10 cellular contexts compared by ENCODE assay signal in genomic region chr4:37715889-37716402, GRCh38. TPM values are rescaled to one million over a fixed set of nuclear protein-coding genes. Genes with fewer than 3 reads are reported as not detected.
A peak's percentile ranks its signal among the peaks of the same experiment; 100 is the strongest.
DNase-seq lines count a peak whose midpoint lies in the region; ATAC-seq, FAIRE-seq and TF ChIP-seq lines count a peak whose summit lies in the region.
"Had no signal": no experiment of that assay in that cellular context is flagged by ENCODE, and none has a peak within 500 bp of the region (broad histone marks: within the 10 kb centered on the region; RNA-seq: fewer than 3 reads in every experiment).

No MANE protein-coding gene starts in this region.

- H3K4me1 ChIP-seq in GM12878 (ENCODE audit: control insufficient read depth, insufficient read depth, low read length): peaks cover 18% of the 10 kb centered on the region

- no peaks in the 10 kb centered on the region for H3K27me3 ChIP-seq in GM12878 (replicated peaks in 1 of 2; ENCODE audit: control insufficient read depth in 2 of 2, insufficient read depth in 2 of 2, low read length in 1 of 2)

- H2AFZ ChIP-seq in GM12878 (ENCODE audit: control insufficient read depth, low read depth, low read length): peak overlapping the region; percentile 25; the same call in 1 of the 2 replicates
- H2AFZ ChIP-seq: PC-9 had no signal

- RAD21 ChIA-PET in GM12878 (lab: Charles Lee; ENCODE audit: unreplicated experiment): interaction anchor here (1.1 kb wide), 1 partner anchor 29 kb away, joined by 6 read pairs; the partner anchor contains the start of gene RELL1

- no peaks in the 10 kb centered on the region for H3K79me2 ChIP-seq in GM12878 (ENCODE audit: control insufficient read depth, insufficient read depth, low read length)

- peak; percentile 3 for DNase-seq in DMS153 (lab: John Stamatoyannopoulos, UW)
- DNase-seq in DMS153 treated with DMSO at 0.1 percent for 48 hours (lab: John Stamatoyannopoulos, UW; ENCODE audit: unreplicated experiment): no peak
- DNase-seq in GM12878 (ENCODE audit: low read depth, low spot score): peak; percentile 43
- no peak for DNase-seq in GM03348 (ENCODE audit: low spot score)
- no peak for DNase-seq in hepatic stellate cell (ENCODE audit: low spot score)
- DNase-seq in HEK293T (ENCODE audit: extremely low spot score): no peak

- TF ChIP-seq POLR2A in GM12878 (IDR thresholded peaks at IDR 0.05; ENCODE audit: low read depth, low read length): no peak

- H3K27ac ChIP-seq in GM12878 (ENCODE audit: control insufficient read depth, insufficient read depth): peak overlapping the region; percentile 55
- H3K27ac ChIP-seq: 22Rv1, PC-9 had no signal

- intact Hi-C loops in GM12878 (cut with micrococcal nuclease; ENCODE audit: unreplicated experiment): no loop called here

- no peak overlapping the region for H3K4me3 ChIP-seq in GM12878
- H3K4me3 ChIP-seq: PC-9 had no signal

- 0 out of 2 replicates have a peak, but pooled peaks have one; percentile 2 for TF ChIP-seq RAD21 in GM12878 (IDR thresholded peaks at IDR 0.05; ENCODE audit: insufficient read depth, low read depth, low read length)

- WGBS in GM12878 (ENCODE audit: insufficient coverage, insufficient replicate concordance, low lambda C conversion rate, missing lambda C conversion rate): 0% methylated on average over 4 of the region's 4 CpGs

- H3K9me3 ChIP-seq in GM12878 (replicated peaks; ENCODE audit: control insufficient read depth, insufficient read depth, low read length): no peaks in the 10 kb centered on the region

- ATAC-seq in GM21381 (IDR thresholded peaks at IDR 0.05; ENCODE audit: unreplicated experiment) (peak; percentile 78), HG03565 (IDR thresholded peaks at IDR 0.05; ENCODE audit: unreplicated experiment) (peak; percentile 80), GM12878 (peak; percentile 92)

- H3K36me3 ChIP-seq in GM12878 (ENCODE audit: control insufficient read depth in 2 of 2, insufficient read depth in 2 of 2, low read length in 1 of 2): no peaks in the 10 kb centered on the region

- POLR2A ChIA-PET in GM12878 (lab: Charles Lee): interaction anchor here (1.0 to 1.2 kb wide), 3 partner anchors 22 to 62 kb away, joined by 3 read pairs; no protein-coding TSS in a partner anchor
- POLR2A ChIA-PET in HEK293T (lab: Yijun Ruan, JAX): no interaction called here

- SMC1A ChIA-PET in GM12878 (lab: Charles Lee; ENCODE audit: uncharacterized antibody, unreplicated experiment): interaction anchor here (1.0 to 1.3 kb wide), 4 partner anchors 11 to 112 kb away, joined by 3 read pairs; no protein-coding TSS in a partner anchor

- no peak overlapping the region for H3K9ac ChIP-seq in GM12878 (ENCODE audit: control insufficient read depth, insufficient read depth, low read length)

- in situ Hi-C loops in GM12878 (cut with MboI): no loop called here

- BruUV-seq in GM12878 (replicated peaks; lab: Mats Ljungman, UMichigan): no TSS peak

- FAIRE-seq in GM12878 (lab: Jason Lieb, UNC): no peak

- TF ChIP-seq CTCF in GM12878 (IDR thresholded peaks at IDR 0.05 in 2 of 3, conservative IDR thresholded peaks at IDR 0.05 in 1 of 3; ENCODE audit: control insufficient read depth in 2 of 3, extremely low read depth in 1 of 3, insufficient read depth in 1 of 3, low read depth in 3 of 3, low read length in 3 of 3): 0 out of 6 replicates have a peak, but pooled peaks of 1 of the 3 experiments have one; percentile 14

- peak overlapping the region; percentile 82 for H3K4me2 ChIP-seq in GM12878 (ENCODE audit: control insufficient read depth, insufficient read depth)
- H3K4me2 ChIP-seq: PC-9 had no signal

- CTCF ChIA-PET in GM12878 (lab: Yijun Ruan, JAX): interaction anchor here (1.0 to 1.6 kb wide), 3 partner anchors 31 to 262 kb away, joined by 3 to 4 read pairs (median 3); no protein-coding TSS in a partner anchor
- CTCF ChIA-PET in HEK293T (lab: Yijun Ruan, JAX): no interaction called here

- H4K20me1 ChIP-seq in GM12878 (ENCODE audit: control insufficient read depth, insufficient read depth): no peaks in the 10 kb centered on the region

- TF ChIP-seq EP300 in GM12878 (IDR thresholded peaks at IDR 0.05; ENCODE audit: borderline replicate concordance in 1 of 2, control insufficient read depth in 1 of 2, low read depth in 2 of 2, low read length in 2 of 2): peak in 1 of 2 experiments; percentile 60; a peak in 2 of 4 replicates

TF ChIP-seq in GM12878, 131 proteins besides CTCF, POLR2A, EP300 and RAD21 (continues in another document):
- TF ChIP-seq CREM (IDR thresholded peaks at IDR 0.05; ENCODE audit: low read depth) (peak; percentile 76), ZNF384 (IDR thresholded peaks at IDR 0.05; ENCODE audit: borderline replicate concordance, low read depth, low read length) (peak; percentile 27; the same call in 1 of the 2 replicates), DPF2 (IDR thresholded peaks at IDR 0.05) (peak; percentile 89), PAX8 (IDR thresholded peaks at IDR 0.05) (no peak), ZNF274 (IDR thresholded peaks at IDR 0.05; ENCODE audit: insufficient read depth, insufficient read length) (no peak), MTA3 (IDR thresholded peaks at IDR 0.05; ENCODE audit: borderline replicate concordance, low read length) (peak; percentile 65; the same call in 1 of the 2 replicates), IKZF2 (IDR thresholded peaks at IDR 0.05) (peak; percentile 89 to 91), ZNF217 (IDR thresholded peaks at IDR 0.05) (no peak), EZH2 (IDR thresholded peaks at IDR 0.05; ENCODE audit: borderline replicate concordance, control insufficient read depth, low read depth, low read length) (no peak), BACH1 (IDR thresholded peaks at IDR 0.05; ENCODE audit: borderline replicate concordance) (no peak), SREBF2 (IDR thresholded peaks at IDR 0.05; ENCODE audit: low read length) (no peak)

TF ChIP-seq in HEK293T, 16 proteins besides CTCF, POLR2A, EP300 and RAD21:
- TF ChIP-seq HDGF (IDR thresholded peaks at IDR 0.05; ENCODE audit: borderline replicate concordance): no peak
- TF ChIP-seq SUZ12 (IDR thresholded peaks at IDR 0.05): no peak
- TF ChIP-seq BHLHE40 (IDR thresholded peaks at IDR 0.05; ENCODE audit: borderline replicate concordance): no peak
- TF ChIP-seq LEF1 (IDR thresholded peaks at IDR 0.05; ENCODE audit: borderline replicate concordance): no peak
- no peak for TF ChIP-seq TARDBP (IDR thresholded peaks at IDR 0.05)
TF ChIP-seq in HEK293T: peak in this region for 0.

RNA-seq across cellular contexts. Expression of gene RELL1, which starts 29.8 kb away (rescaled TPM):
- 5.7 and 7.3 TPM in 2 replicates for total RNA-seq in GM12878 (2013; cell fraction: nucleolus; rRNA removed)
- total RNA-seq in GM12878 (2014; rRNA removed) (10.9 and 11.0 TPM in 2 replicates), GM12878 (2014; rRNA removed; fragmentation: Illumina TruSeq; extraction: Trizol) (8.1 and 9.3 TPM in 2 replicates), GM12878 (2021) (6.0 and 6.9 TPM in 2 replicates)
- polyA plus RNA-seq in GM12878 (2011; ENCODE audit: low read depth): 0.88 TPM
- polyA plus RNA-seq in GM12878 (2011; rRNA removed) (3.4 TPM in 2 replicates), GM12878 (2014; fragmentation: Illumina TruSeq; extraction: Trizol) (1.5 and 1.6 TPM in 2 replicates), GM12878 (2014; fragmentation: Nextera tagmentation; extraction: Ambion mirVana) (under 1 TPM; 0.20 to 0.26 TPM), GM12878 (2014; rRNA removed) (4.1 and 5.3 TPM in 2 replicates), GM12878 (2016; fragmentation: Nextera tagmentation; extraction: Ambion mirVana) (1 to 10 TPM; 3.8 to 4.4 TPM)
- 3.2 and 3.4 TPM in 2 replicates for polyA plus RNA-seq in GM12878 (2011; cell fraction: cytosol; rRNA removed)
- 4.1 and 5.4 TPM in 2 replicates for polyA plus RNA-seq in GM12878 (2011; cell fraction: nucleus; rRNA removed)
- 1.9 and 2.4 TPM in 2 replicates for polyA plus RNA-seq in GM12878 (2012)
- polyA minus RNA-seq in GM12878 (2011; rRNA and poly(A)+ RNA removed): 8.9 and 9.4 TPM in 2 replicates
- 4.9 and 5.4 TPM in 2 replicates for polyA minus RNA-seq in GM12878 (2011; cell fraction: cytosol; rRNA and poly(A)+ RNA removed)
- 3.9 and 8.9 TPM in 2 replicates for polyA minus RNA-seq in GM12878 (2011; cell fraction: nucleus; rRNA and poly(A)+ RNA removed)

Comparison
In these comparisons a context has a peak if more than half of its experiments do, and no peak if none do; other contexts are left out.
1. DNase-seq: peak in DMS153 (single experiment) and GM12878 (single experiment); none in DMS153 treated with DMSO at 0.1 percent for 48 hours (single experiment), GM03348 (single experiment), hepatic stellate cell (single experiment) and HEK293T (single experiment).
2. Peak in every context shown above with its lines, with median percentiles within 50 percentile points of each other: ATAC-seq.